8 cellular contexts compared by ENCODE assay signal in genomic region chrX:155148724-155149537, GRCh38.
DNase-seq lines count a peak whose midpoint lies in the region; ATAC-seq, FAIRE-seq and TF ChIP-seq lines count a peak whose summit lies in the region.

No MANE protein-coding gene starts in this region.

- FAIRE-seq in GM19239 (lab: Jason Lieb, UNC): peak; percentile 96

- no peaks in the 10 kb centered on the region for H3K36me3 ChIP-seq in BJ (ENCODE audit: control insufficient read depth, insufficient read depth, low read length)
- H3K36me3 ChIP-seq in endodermal cell (ENCODE audit: control insufficient read depth, insufficient read depth, low read length): no peaks in the 10 kb centered on the region

- H3K27me3 Mint-ChIP-seq in endodermal cell (ENCODE audit: insufficient read depth) (peaks cover 3% of the 10 kb centered on the region), progenitor cell of endocrine pancreas (no peaks in the 10 kb centered on the region)
- H3K27me3 Mint-ChIP-seq in stimulated activated memory B cell treated with anti-CD40 and anti-IgM and Interleukin-4, amounts not matched to agents 10 μg/mL and 1 μg/mL and 100 μg/mL, for 72 hours: no peaks in the 10 kb centered on the region

- H3K4me1 ChIP-seq in endodermal cell (ENCODE audit: control insufficient read depth, insufficient read depth, low read length): no peaks in the 10 kb centered on the region

- POLR2A ChIA-PET in BJ (lab: Charles Lee): no interaction called here

- H3K36me3 Mint-ChIP-seq in endodermal cell (ENCODE audit: low read depth) (no peaks in the 10 kb centered on the region), progenitor cell of endocrine pancreas (ENCODE audit: insufficient read depth) (no peaks in the 10 kb centered on the region)
- H3K36me3 Mint-ChIP-seq in stimulated activated memory B cell treated with anti-CD40 and anti-IgM and Interleukin-4, amounts not matched to agents 10 μg/mL and 1 μg/mL and 100 μg/mL, for 72 hours: no peaks in the 10 kb centered on the region

- H3K4me3 ChIP-seq in BJ (ENCODE audit: low read depth, low read length) (no peak overlapping the region), endodermal cell (ENCODE audit: low read length) (no peak overlapping the region)

- CTCF ChIA-PET in BJ (lab: Yijun Ruan, JAX): interaction anchor here (0.8 to 2.2 kb wide), 6 partner anchors 12 to 231 kb away, joined by 3 to 12 read pairs (median 5); no protein-coding TSS in a partner anchor

- WGBS in endodermal cell (ENCODE audit: insufficient coverage in 1 of 2, insufficient read length in 1 of 2), 2 experiments: 73 to 75% methylated on average over 6 to 7 of the region's 7 CpGs

- TF ChIP-seq CTCF in BJ (IDR thresholded peaks at IDR 0.05; ENCODE audit: insufficient read depth, low read depth, low read length) (peak; percentile 51), endodermal cell (conservative IDR thresholded peaks at IDR 0.05) (peak; percentile 70), progenitor cell of endocrine pancreas (IDR thresholded peaks at IDR 0.05; ENCODE audit: unreplicated experiment) (peak; percentile 40)

- H3K9me3 ChIP-seq in endodermal cell (ENCODE audit: control insufficient read depth, low read length): peaks cover 5% of the 10 kb centered on the region

- H3K9me3 Mint-ChIP-seq in endodermal cell: peaks cover 64% of the 10 kb centered on the region
- H3K9me3 Mint-ChIP-seq in progenitor cell of endocrine pancreas (ENCODE audit: low read depth): peaks cover 53% of the 10 kb centered on the region
- H3K9me3 Mint-ChIP-seq in stimulated activated memory B cell treated with anti-CD40 and anti-IgM and Interleukin-4, amounts not matched to agents 10 μg/mL and 1 μg/mL and 100 μg/mL, for 72 hours: peaks cover 8% of the 10 kb centered on the region

- H3K27ac Mint-ChIP-seq in endodermal cell: no peak overlapping the region
- H3K27ac Mint-ChIP-seq in progenitor cell of endocrine pancreas: no peak overlapping the region
- H3K27ac Mint-ChIP-seq in stimulated activated memory B cell treated with anti-CD40 and anti-IgM and Interleukin-4, amounts not matched to agents 10 μg/mL and 1 μg/mL and 100 μg/mL, for 72 hours: no peak overlapping the region

- H3K4me1 Mint-ChIP-seq in endodermal cell (no peaks in the 10 kb centered on the region), progenitor cell of endocrine pancreas (ENCODE audit: low read depth) (peaks cover 7% of the 10 kb centered on the region)
- no peaks in the 10 kb centered on the region for H3K4me1 Mint-ChIP-seq in stimulated activated memory B cell treated with anti-CD40 and anti-IgM and Interleukin-4, amounts not matched to agents 10 μg/mL and 1 μg/mL and 100 μg/mL, for 72 hours

- H3K4me3 Mint-ChIP-seq in endodermal cell (no peak overlapping the region), progenitor cell of endocrine pancreas (ENCODE audit: low read depth) (no peak overlapping the region)
- H3K4me3 Mint-ChIP-seq in stimulated activated memory B cell treated with anti-CD40 and anti-IgM and Interleukin-4, amounts not matched to agents 10 μg/mL and 1 μg/mL and 100 μg/mL, for 72 hours: no peak overlapping the region

- DNase-seq in BJ (ENCODE audit: low read depth) (no peak), GM19239 (ENCODE audit: insufficient read length, low spot score) (no peak), endodermal cell (peak; percentile 74), progenitor cell of endocrine pancreas (ENCODE audit: low spot score, unreplicated experiment) (no peak), occipital lobe (lab: John Stamatoyannopoulos, UW) (no peak), HCEC 1CT (no peak)

- H3K27me3 ChIP-seq in BJ (ENCODE audit: control insufficient read depth, insufficient read depth, low read length) (no peaks in the 10 kb centered on the region), endodermal cell (ENCODE audit: control insufficient read depth, insufficient read depth, low read length, poor library complexity, severe bottlenecking) (no peaks in the 10 kb centered on the region)

- no peak overlapping the region for H3K9ac ChIP-seq in endodermal cell (ENCODE audit: extremely low read depth, low read length, poor library complexity, severe bottlenecking)

- peak; percentile 62; the same call in 1 of the 3 replicates for ATAC-seq in SK-N-SH treated with all-trans-retinoic acid at 6 μM for 48 hours
- no peak for ATAC-seq in stimulated activated memory B cell treated with anti-CD40 and anti-IgM and Interleukin-4, amounts not matched to agents 10 μg/mL and 1 μg/mL and 100 μg/mL, for 72 hours

- H3K27ac ChIP-seq in endodermal cell (ENCODE audit: low read depth, low read length): no peak overlapping the region

TF ChIP-seq in SK-N-SH treated with all-trans-retinoic acid at 6 μM for 48 hours, 23 proteins besides CTCF, POLR2A, EP300 and RAD21:
- no peak for TF ChIP-seq OSR1 (CRISPR knock-in tag; IDR thresholded peaks at IDR 0.05)
- no peak for TF ChIP-seq RARB (CRISPR knock-in tag; IDR thresholded peaks at IDR 0.05)
TF ChIP-seq in SK-N-SH treated with all-trans-retinoic acid at 6 μM for 48 hours: peak in this region for 0.
